In genomic region chr4:154341448-154341847, GRCh38 we compare ENCODE assay signal across 34 cellular contexts.
DNase-seq lines count a peak whose midpoint lies in the region; ATAC-seq, FAIRE-seq and TF ChIP-seq lines count a peak whose summit lies in the region.
"Had no signal": no experiment of that assay in that cellular context is flagged by ENCODE, and none has a peak within 500 bp of the region (broad histone marks: within the 10 kb centered on the region; RNA-seq: fewer than 3 reads in every experiment).

No MANE protein-coding gene starts in this region.

- no peak overlapping the region for H4K5ac ChIP-seq in IMR-90 (ENCODE audit: low read depth, low read length)

- no peak overlapping the region for H2AFZ ChIP-seq in HepG2 (ENCODE audit: low read length)
- H2AFZ ChIP-seq in IMR-90 (replicated peaks; ENCODE audit: low read length, poor library complexity): no peak overlapping the region
- H2AFZ ChIP-seq in K562 (ENCODE audit: low read depth, low read length): no peak overlapping the region

- no peak overlapping the region for H3K23ac ChIP-seq in IMR-90 (ENCODE audit: low read depth, low read length)

- H2AK5ac ChIP-seq in IMR-90 (ENCODE audit: low read depth, low read length): no peak overlapping the region

- H3K79me2 ChIP-seq in HepG2 (ENCODE audit: insufficient read depth, low read length) (no peaks in the 10 kb centered on the region), K562 (ENCODE audit: control insufficient read depth, insufficient read depth, low read length) (no peaks in the 10 kb centered on the region)

- ATAC-seq in HepG2 (no peak), right lobe of liver (no peak), A549 (no peak), IMR-90 (ENCODE audit: low read depth) (no peak), K562 (no peak), HG02970 (IDR thresholded peaks at IDR 0.05; ENCODE audit: low FRiP score, unreplicated experiment) (no peak), HG03439 (IDR thresholded peaks at IDR 0.05; ENCODE audit: unreplicated experiment) (no peak)
- ATAC-seq: CD8-positive, alpha-beta T cell had no signal

- TF ChIP-seq POLR2A in HepG2 (IDR thresholded peaks at IDR 0.05; ENCODE audit: insufficient read depth in 1 of 2, low read depth in 2 of 2, low read length in 2 of 2) (no peak), right lobe of liver (IDR thresholded peaks at IDR 0.05) (no peak), A549 (IDR thresholded peaks at IDR 0.05; ENCODE audit: low read length) (no peak), IMR-90 (IDR thresholded peaks at IDR 0.05; ENCODE audit: low read depth, low read length) (no peak), K562 (conservative IDR thresholded peaks at IDR 0.05) (no peak)

- no peak overlapping the region for H2BK5ac ChIP-seq in IMR-90 (ENCODE audit: low read depth, low read length, poor library complexity, severe bottlenecking)

- FAIRE-seq in HepG2 (lab: Jason Lieb, UNC) (no peak), A549 (lab: Jason Lieb, UNC) (no peak), K562 (lab: Jason Lieb, UNC) (no peak)
- FAIRE-seq: A204.1, D721Med had no signal

- no peak overlapping the region for H2BK120ac ChIP-seq in IMR-90 (ENCODE audit: low read depth, low read length)

- H3K9me3 ChIP-seq in HepG2 (ENCODE audit: low read length): no peaks in the 10 kb centered on the region
- no peaks in the 10 kb centered on the region for H3K9me3 ChIP-seq in right lobe of liver
- no peaks in the 10 kb centered on the region for H3K9me3 ChIP-seq in A549
- H3K9me3 ChIP-seq in IMR-90 (ENCODE audit: control insufficient read depth, insufficient read depth, low read length): no peaks in the 10 kb centered on the region
- no peaks in the 10 kb centered on the region for H3K9me3 ChIP-seq in K562 (replicated peaks; ENCODE audit: control insufficient read depth, insufficient read depth, low read depth, low read length)
- H3K9me3 ChIP-seq: BE2C, Caco-2 had no signal

- H3K27me3 ChIP-seq in HepG2 (ENCODE audit: control insufficient read depth in 1 of 2, insufficient read depth in 2 of 2, low read length in 2 of 2) (no peaks in the 10 kb centered on the region), right lobe of liver (no peaks in the 10 kb centered on the region), IMR-90 (ENCODE audit: control insufficient read depth, insufficient read depth, low read length) (no peaks in the 10 kb centered on the region), K562 (ENCODE audit: control insufficient read depth in 2 of 2, insufficient read depth in 2 of 2, low read length in 2 of 2) (no peaks in the 10 kb centered on the region)
- H3K27me3 ChIP-seq: BE2C; BLaER1; BLaER1 treated with 17β-estradiol and CSF1 and Interleukin-3, amounts not matched to agents 10 nM and 100 nM had no signal

- H3K14ac ChIP-seq in IMR-90 (replicated peaks; ENCODE audit: low read depth, low read length): no peak overlapping the region

- H3K9ac ChIP-seq in HepG2 (ENCODE audit: insufficient read depth, low read depth, low read length) (no peak overlapping the region), IMR-90 (ENCODE audit: low read depth, low read length) (no peak overlapping the region), K562 (ENCODE audit: insufficient read depth in 1 of 2, low read depth in 2 of 2, low read length in 2 of 2) (no peak overlapping the region)
- H3K9ac ChIP-seq: BLaER1; BLaER1 treated with 17β-estradiol and CSF1 and Interleukin-3, amounts not matched to agents 10 nM and 100 nM had no signal

- no peak overlapping the region for H2AK9ac ChIP-seq in IMR-90 (replicated peaks; ENCODE audit: low read depth, low read length, poor library complexity)

- DNase-seq in HepG2 (ENCODE audit: low spot score) (no peak), right lobe of liver (no peak), A549 (ENCODE audit: low read depth in 1 of 2, low spot score in 1 of 2) (no peak), IMR-90 (no peak), K562 (ENCODE audit: extremely low read depth in 1 of 4, low spot score in 3 of 4) (no peak)
- no peak for DNase-seq in activated CD8-positive, alpha-beta memory T cell treated with anti-CD3 and anti-CD28 coated beads, Interleukin-2, amount 50 U/mL, for 48 hours
- DNase-seq: 8988T; ACHN; AML-193; BE2C; C1 segment of cervical spinal cord; Caco-2; Calu3; CD4-positive, alpha-beta memory T cell; CD4-positive, alpha-beta T cell; CD4-positive, CD25-positive, alpha-beta regulatory T cell; CD8-positive, alpha-beta memory T cell; CD8-positive, alpha-beta T cell; COR-L47; DMS 273 treated with DMSO at 0.1 percent for 48 hours; DMS153; DMS53; DMS79; DMS79 treated with DMSO at 0.1 percent for 48 hours; DND-41; EL had no signal

- TF ChIP-seq RAD21 in HepG2 (CRISPR knock-in tag; IDR thresholded peaks at IDR 0.05) (no peak), A549 (conservative IDR thresholded peaks at IDR 0.05 in 1 of 2, IDR thresholded peaks at IDR 0.05 in 1 of 2) (no peak), IMR-90 (IDR thresholded peaks at IDR 0.05; ENCODE audit: low read length) (no peak), K562 (CRISPR knock-in tag; conservative IDR thresholded peaks at IDR 0.05 in 1 of 2, IDR thresholded peaks at IDR 0.05 in 1 of 2) (no peak)

- H3K4me2 ChIP-seq in HepG2 (ENCODE audit: low read depth, low read length) (no peak overlapping the region), A549 (no peak overlapping the region), IMR-90 (ENCODE audit: low read depth, low read length) (no peak overlapping the region), K562 (ENCODE audit: insufficient read depth, low read length) (no peak overlapping the region)
- H3K4me2 ChIP-seq: BLaER1; BLaER1 treated with 17β-estradiol and CSF1 and Interleukin-3, amounts not matched to agents 10 nM and 100 nM had no signal

- dilution Hi-C loops in IMR-90 (cut with HindIII; ENCODE audit: low sequenced_read_pairs, unreplicated experiment): no loop called here

- no TSS peak for BruUV-seq in HepG2 (replicated peaks; lab: Mats Ljungman, UMichigan)
- no TSS peak for BruUV-seq in IMR-90 (replicated peaks; lab: Mats Ljungman, UMichigan)
- BruUV-seq in K562 (replicated peaks; lab: Mats Ljungman, UMichigan): no TSS peak

- intact Hi-C loops in HepG2 (cut with micrococcal nuclease; ENCODE audit: unreplicated experiment): no loop called here
- intact Hi-C loops in right lobe of liver (cut with DNase I): no loop called here
- intact Hi-C loops in IMR-90 (cut with micrococcal nuclease): no loop called here
- intact Hi-C loops in K562 (cut with micrococcal nuclease): no loop called here

- H2BK20ac ChIP-seq in IMR-90 (ENCODE audit: low read depth, low read length): no peak overlapping the region

- no peaks in the 10 kb centered on the region for H3K79me1 ChIP-seq in IMR-90 (ENCODE audit: low read depth in 1 of 2, low read length in 2 of 2)

- H3K9me1 ChIP-seq in IMR-90 (ENCODE audit: insufficient read depth, low read length) (no peaks in the 10 kb centered on the region), K562 (ENCODE audit: control insufficient read depth, insufficient read depth, low read length) (no peaks in the 10 kb centered on the region)

- H2BK15ac ChIP-seq in IMR-90 (ENCODE audit: low read depth, low read length): no peak overlapping the region

- H3K27ac ChIP-seq in HepG2 (ENCODE audit: extremely low read length, insufficient read depth, low read length) (no peak overlapping the region), right lobe of liver (no peak overlapping the region), A549 (no peak overlapping the region), IMR-90 (ENCODE audit: insufficient read depth, low read length) (no peak overlapping the region), K562 (ENCODE audit: extremely low read depth, low read depth, low read length) (no peak overlapping the region)
- H3K27ac ChIP-seq: 22Rv1; BLaER1; BLaER1 treated with 17β-estradiol and CSF1 and Interleukin-3, amounts not matched to agents 10 nM and 100 nM; C4-2B had no signal

- in situ Hi-C loops in HepG2 (cut with HindIII; ENCODE audit: extremely low pct_ligation_motif_present, low pct_unique_long_range_greater_than_20kb): no loop called here
- in situ Hi-C loops in IMR-90 (cut with MboI; ENCODE audit: low sequenced_read_pairs): no loop called here
- in situ Hi-C loops in K562 (cut with MboI): no loop called here

- H4K20me1 ChIP-seq in HepG2 (ENCODE audit: insufficient read depth, low read length) (no peaks in the 10 kb centered on the region), IMR-90 (ENCODE audit: insufficient read depth, low read length) (no peaks in the 10 kb centered on the region), K562 (replicated peaks; ENCODE audit: control insufficient read depth, insufficient read depth, low read length) (no peaks in the 10 kb centered on the region)
- H4K20me1 ChIP-seq: BLaER1; BLaER1 treated with 17β-estradiol and CSF1 and Interleukin-3, amounts not matched to agents 10 nM and 100 nM had no signal

- H3K4ac ChIP-seq in IMR-90 (ENCODE audit: low read depth, low read length): no peak overlapping the region

- no peak for TF ChIP-seq EP300 in HepG2 (IDR thresholded peaks at IDR 0.05; ENCODE audit: low read depth in 2 of 2, low read length in 2 of 2)
- TF ChIP-seq EP300 in HepG2 (CRISPR knock-in tag; IDR thresholded peaks at IDR 0.05; ENCODE audit: borderline replicate concordance): no peak
- no peak for TF ChIP-seq EP300 in A549 (IDR thresholded peaks at IDR 0.05)
- TF ChIP-seq EP300 in K562 (IDR thresholded peaks at IDR 0.05; ENCODE audit: low read length): no peak

- POLR2A ChIA-PET in HepG2 (lab: Yijun Ruan, JAX): no interaction called here
- POLR2A ChIA-PET in A549 (lab: Yijun Ruan, JAX): no interaction called here
- POLR2A ChIA-PET in IMR-90 (lab: Charles Lee; ENCODE audit: unreplicated experiment): no interaction called here
- POLR2A ChIA-PET in K562 (lab: Yijun Ruan, JAX): no interaction called here

- no peak overlapping the region for H4K91ac ChIP-seq in IMR-90 (ENCODE audit: insufficient read depth, low read depth, low read length)

- WGBS in HepG2 (ENCODE audit: low lambda C conversion rate): 64% methylated on average over 3 of the region's 3 CpGs
- 74% methylated on average over 3 of the region's 3 CpGs for WGBS in right lobe of liver (ENCODE audit: insufficient coverage, low coverage, low lambda C conversion rate, missing lambda C conversion rate)
- WGBS in A549 (ENCODE audit: missing lambda C conversion rate): 51% methylated on average over 3 of the region's 3 CpGs
- WGBS in IMR-90 (ENCODE audit: extremely low coverage in 2 of 2, insufficient read length in 1 of 2), 2 experiments: no CpG with 5 or more reads among the region's 3 CpGs
- WGBS in K562 (ENCODE audit: insufficient coverage, low coverage, missing lambda C conversion rate): 65% methylated on average over 3 of the region's 3 CpGs

- H3K36me3 ChIP-seq in HepG2 (replicated peaks in 1 of 2; ENCODE audit: control insufficient read depth in 1 of 2, insufficient read depth in 2 of 2, low read length in 2 of 2) (no peaks in the 10 kb centered on the region), right lobe of liver (no peaks in the 10 kb centered on the region), IMR-90 (ENCODE audit: control insufficient read depth, insufficient read depth, low read length) (no peaks in the 10 kb centered on the region), K562 (ENCODE audit: control insufficient read depth, insufficient read depth, low read length) (no peaks in the 10 kb centered on the region)
- H3K36me3 ChIP-seq: BE2C had no signal

- H3K56ac ChIP-seq in IMR-90 (ENCODE audit: extremely low read depth, insufficient read depth, low read length): no peak overlapping the region

- H3K4me1 ChIP-seq in HepG2 (ENCODE audit: insufficient read depth, low read length) (no peaks in the 10 kb centered on the region), right lobe of liver (no peaks in the 10 kb centered on the region), A549 (no peaks in the 10 kb centered on the region), IMR-90 (ENCODE audit: control insufficient read depth, insufficient read depth, low read length) (no peaks in the 10 kb centered on the region), K562 (replicated peaks in 1 of 2; ENCODE audit: control insufficient read depth in 2 of 2, insufficient read depth in 2 of 2, low read length in 2 of 2) (no peaks in the 10 kb centered on the region)
- H3K4me1 ChIP-seq: BE2C, Caco-2 had no signal

- H3K4me3 ChIP-seq in HepG2 (replicated peaks in 1 of 3; ENCODE audit: insufficient read depth in 1 of 3, low read depth in 2 of 3, low read length in 3 of 3): no peak overlapping the region
- no peak overlapping the region for H3K4me3 ChIP-seq in right lobe of liver
- H3K4me3 ChIP-seq in A549: no peak overlapping the region
- no peak overlapping the region for H3K4me3 ChIP-seq in IMR-90 (ENCODE audit: insufficient read depth, low read depth, low read length)
- no peak overlapping the region for H3K4me3 ChIP-seq in K562
- H3K4me3 ChIP-seq: BLaER1; BLaER1 treated with 17β-estradiol and CSF1 and Interleukin-3, amounts not matched to agents 10 nM and 100 nM had no signal

- TF ChIP-seq CTCF in HepG2 (CRISPR knock-in tag; IDR thresholded peaks at IDR 0.05) (no peak), right lobe of liver (IDR thresholded peaks at IDR 0.05) (no peak), A549 (IDR thresholded peaks at IDR 0.05) (no peak), IMR-90 (conservative IDR thresholded peaks at IDR 0.05; ENCODE audit: low read depth, low read length) (no peak), K562 (IDR thresholded peaks at IDR 0.05 in 2 of 3, conservative IDR thresholded peaks at IDR 0.05 in 1 of 3; ENCODE audit: insufficient read depth in 2 of 3, low read depth in 1 of 3, low read length in 3 of 3) (no peak)

- no peak overlapping the region for H3K18ac ChIP-seq in IMR-90 (ENCODE audit: low read depth, low read length)

- CTCF ChIA-PET in HepG2 (lab: Yijun Ruan, JAX; ENCODE audit: low intra/inter-chr PET ratio, low total read pairs) (no interaction called here), A549 (lab: Yijun Ruan, JAX) (no interaction called here), IMR-90 (lab: Yijun Ruan, JAX) (no interaction called here), K562 (lab: Yijun Ruan, JAX; ENCODE audit: low intra/inter-chr PET ratio) (no interaction called here)

- no peak overlapping the region for H4K8ac ChIP-seq in IMR-90 (ENCODE audit: low read depth in 2 of 2, low read length in 2 of 2)

Comparison
In these comparisons a context has a peak if more than half of its experiments do, and no peak if none do; other contexts are left out.
1. Of the 241 proteins assayed by ChIP-seq in both HepG2 and K562: peak only in HepG2: none; only in K562: MAFG; in both: MAFF; in neither: 238; mixed calls (peak in some experiments, not most) for 1.